Comparison of ENCODE assay signal across 23 cellular contexts in genomic region chr16:11245988-11246387, GRCh38. TPM values are rescaled to one million over a fixed set of nuclear protein-coding genes. Genes with fewer than 3 reads are reported as not detected.
DNase-seq lines count a peak whose midpoint lies in the region; ATAC-seq and TF ChIP-seq lines count a peak whose summit lies in the region.
"Had no signal": no experiment of that assay in that cellular context is flagged by ENCODE, and none has a peak within 500 bp of the region (broad histone marks: within the 10 kb centered on the region; RNA-seq: fewer than 3 reads in every experiment).

No MANE protein-coding gene starts in this region.

- H3K27ac Mint-ChIP-seq in activated CD4-positive, alpha-beta T cell treated with anti-CD3 and anti-CD28 coated beads, Interleukin-2, amount 10 ng/mL, durations not matched to agents 7 days and 5 days: no peak overlapping the region

- H3K9me3 Mint-ChIP-seq in activated CD4-positive, alpha-beta T cell treated with anti-CD3 and anti-CD28 coated beads, Interleukin-2, amount 10 ng/mL, durations not matched to agents 7 days and 5 days: no peaks in the 10 kb centered on the region

- H3K9ac ChIP-seq in OCI-LY3 (ENCODE audit: low read length): no peak overlapping the region
- H3K9ac ChIP-seq: SK-N-SH had no signal

- TF ChIP-seq CTCF in OCI-LY3 (IDR thresholded peaks at IDR 0.05; ENCODE audit: low read depth, low read length): no peak

- H2AFZ ChIP-seq in OCI-LY3 (ENCODE audit: low read depth, low read length): no peak overlapping the region

- no peak overlapping the region for H3K4me3 Mint-ChIP-seq in activated CD4-positive, alpha-beta T cell treated with anti-CD3 and anti-CD28 coated beads, Interleukin-2, amount 10 ng/mL, durations not matched to agents 7 days and 5 days

- peak; percentile 39 for DNase-seq in activated CD4-positive, alpha-beta T cell treated with anti-CD3 and anti-CD28 coated beads, Interleukin-2, amount 10 ng/mL, durations not matched to agents 7 days and 5 days
- no peak for DNase-seq in activated CD4-positive, alpha-beta T cell treated with anti-CD3 and anti-CD28 coated beads for 1 hour
- no peak for DNase-seq in left lobe of liver (ENCODE audit: low spot score)
- no peak for DNase-seq in activated CD4-positive, CD25-positive, alpha-beta regulatory T cell (lab: John Stamatoyannopoulos, UW)
- no peak for DNase-seq in activated effector memory CD4-positive, alpha-beta T cell treated with anti-CD3 and anti-CD28 coated beads, Interleukin-2, amount 50 U/mL, for 16 hours
- DNase-seq: BE2C, Calu3, caudate nucleus, EL, kidney, mammary epithelial cell, NCI-H1048, NCI-H2029 treated with DMSO at 0.1 percent for 48 hours, occipital lobe, SK-N-SH, spleen, T1000, testis had no signal

- peaks cover 54% of the 10 kb centered on the region for H3K4me1 Mint-ChIP-seq in activated CD4-positive, alpha-beta T cell treated with anti-CD3 and anti-CD28 coated beads, Interleukin-2, amount 10 ng/mL, durations not matched to agents 7 days and 5 days

- H3K36me3 ChIP-seq in OCI-LY3 (replicated peaks; ENCODE audit: low read depth, low read length): no peaks in the 10 kb centered on the region
- H3K36me3 ChIP-seq: BE2C had no signal

- peak; percentile 86 for ATAC-seq in left lobe of liver
- ATAC-seq: K562 had no signal

- H3K4me2 ChIP-seq in OCI-LY3 (ENCODE audit: low read length): peak overlapping the region; percentile 51
- H3K4me2 ChIP-seq: SK-N-SH had no signal

- H3K4me1 ChIP-seq in OCI-LY3 (ENCODE audit: low read length): peaks cover 45% of the 10 kb centered on the region
- H3K4me1 ChIP-seq: BE2C, testis had no signal

- POLR2A ChIA-PET in activated CD4-positive, alpha-beta T cell treated with anti-CD3 and anti-CD28 coated beads, Interleukin-2, amount 10 ng/mL, durations not matched to agents 7 days and 5 days (lab: Charles Lee): interaction anchor here (0.6 to 1.2 kb wide), 3 partner anchors 22 to 194 kb away, joined by 3 to 4 read pairs (median 3); no protein-coding TSS in a partner anchor

- peaks cover 42% of the 10 kb centered on the region for H3K36me3 Mint-ChIP-seq in activated CD4-positive, alpha-beta T cell treated with anti-CD3 and anti-CD28 coated beads, Interleukin-2, amount 10 ng/mL, durations not matched to agents 7 days and 5 days (ENCODE audit: low read depth)

- CTCF ChIA-PET in activated CD4-positive, alpha-beta T cell treated with anti-CD3 and anti-CD28 coated beads, Interleukin-2, amount 10 ng/mL, durations not matched to agents 7 days and 5 days (lab: Charles Lee): interaction anchor here (1.2 to 2.7 kb wide), 5 partner anchors 9 to 282 kb away, joined by 3 to 15 read pairs (median 7); partner anchors contain the start of gene SOCS1

- no peak overlapping the region for H3K4me3 ChIP-seq in OCI-LY3 (ENCODE audit: low read length)
- H3K4me3 ChIP-seq: K562, spleen, testis had no signal

- H3K9me3 ChIP-seq in OCI-LY3 (ENCODE audit: insufficient read depth, low read length): no peaks in the 10 kb centered on the region
- H3K9me3 ChIP-seq: BE2C, SK-N-SH, spleen, testis had no signal

- H3K27me3 Mint-ChIP-seq in activated CD4-positive, alpha-beta T cell treated with anti-CD3 and anti-CD28 coated beads, Interleukin-2, amount 10 ng/mL, durations not matched to agents 7 days and 5 days: no peaks in the 10 kb centered on the region

- no peaks in the 10 kb centered on the region for H3K27me3 ChIP-seq in OCI-LY3 (ENCODE audit: low read depth, low read length)
- H3K27me3 ChIP-seq: BE2C, spleen, testis had no signal

- no peaks in the 10 kb centered on the region for H3K79me2 ChIP-seq in OCI-LY3 (ENCODE audit: low read length)

- H3K27ac ChIP-seq in OCI-LY3 (ENCODE audit: low read length): no peak overlapping the region
- H3K27ac ChIP-seq: spleen, testis had no signal

- no peaks in the 10 kb centered on the region for H4K20me1 ChIP-seq in OCI-LY3 (ENCODE audit: insufficient read depth, low read length)

RNA-seq across cellular contexts. Expression of gene SOCS1, which starts 10.0 kb away (rescaled TPM):
- 100 to 1,000 TPM; 127 to 133 TPM for total RNA-seq in activated CD4-positive, alpha-beta T cell treated with anti-CD3 and anti-CD28 coated beads, Interleukin-2, amount 10 ng/mL, durations not matched to agents 7 days and 5 days
- total RNA-seq in left lobe of liver: 0.91 TPM
- total RNA-seq: occipital lobe had no signal

RNA-seq across cellular contexts. Expression of gene TNP2, which starts 23.1 kb away (rescaled TPM):
- total RNA-seq in activated CD4-positive, alpha-beta T cell treated with anti-CD3 and anti-CD28 coated beads, Interleukin-2, amount 10 ng/mL, durations not matched to agents 7 days and 5 days: not detected
- total RNA-seq in left lobe of liver: not detected
- total RNA-seq: Calu3, epithelial cell of proximal tubule, frontal cortex, K562, kidney, mammary epithelial cell, occipital lobe, renal cortical epithelial cell, spleen had no signal

RNA-seq across cellular contexts. Expression of gene PRM3, which starts 27.4 kb away (rescaled TPM):
- total RNA-seq in activated CD4-positive, alpha-beta T cell treated with anti-CD3 and anti-CD28 coated beads, Interleukin-2, amount 10 ng/mL, durations not matched to agents 7 days and 5 days: not detected
- total RNA-seq in left lobe of liver: not detected
- total RNA-seq: Calu3, epithelial cell of proximal tubule, frontal cortex, K562, kidney, mammary epithelial cell, occipital lobe, renal cortical epithelial cell, spleen had no signal

RNA-seq across cellular contexts. Expression of gene PRM2, which starts 30.3 kb away (rescaled TPM):
- not detected for total RNA-seq in activated CD4-positive, alpha-beta T cell treated with anti-CD3 and anti-CD28 coated beads, Interleukin-2, amount 10 ng/mL, durations not matched to agents 7 days and 5 days
- not detected for total RNA-seq in left lobe of liver
- total RNA-seq: Calu3, epithelial cell of proximal tubule, frontal cortex, K562, kidney, mammary epithelial cell, occipital lobe, renal cortical epithelial cell, spleen had no signal

RNA-seq across cellular contexts. Expression of gene PRM1, which starts 35.1 kb away (rescaled TPM):
- total RNA-seq in activated CD4-positive, alpha-beta T cell treated with anti-CD3 and anti-CD28 coated beads, Interleukin-2, amount 10 ng/mL, durations not matched to agents 7 days and 5 days: not detected
- not detected for total RNA-seq in left lobe of liver
- total RNA-seq: Calu3, epithelial cell of proximal tubule, frontal cortex, K562, kidney, mammary epithelial cell, occipital lobe, renal cortical epithelial cell, spleen had no signal

Comparison
In these comparisons a context has a peak if more than half of its experiments do, and no peak if none do; other contexts are left out.
1. RNA of gene SOCS1, which starts 10.0 kb away (total RNA-seq): 127 to 133 TPM in activated CD4-positive, alpha-beta T cell treated with anti-CD3 and anti-CD28 coated beads, Interleukin-2, amount 10 ng/mL, durations not matched to agents 7 days and 5 days; 0.91 TPM in left lobe of liver (single experiment); every median in the first group is over 10 times any median in the second.